ENCODE assay signal across 27 cellular contexts in genomic region chr3:60756231-60756630, GRCh38.
A peak's percentile ranks its signal among the peaks of the same experiment; 100 is the strongest.
DNase-seq lines count a peak whose midpoint lies in the region; ATAC-seq and TF ChIP-seq lines count a peak whose summit lies in the region.
"Had no signal": no experiment of that assay in that cellular context is flagged by ENCODE, and none has a peak within 500 bp of the region (broad histone marks: within the 10 kb centered on the region; RNA-seq: fewer than 3 reads in every experiment).

No MANE protein-coding gene starts in this region.

- no peak overlapping the region for H3K4me3 Mint-ChIP-seq in WTC11
- H3K4me3 Mint-ChIP-seq in CD8-positive, alpha-beta memory T cell, result no peak overlapping the region
- H3K4me3 Mint-ChIP-seq: activated CD8-positive, alpha-beta memory T cell treated with anti-CD3 and anti-CD28 coated beads, Interleukin-2, amount 10 ng/mL, durations not matched to agents 7 days and 5 days; activated T-cell treated with anti-CD3 and anti-CD28 coated beads, Interleukin-2, amount 50 U/mL, for 4 hours; stimulated activated naive CD8-positive, alpha-beta T cell treated with anti-CD3 and anti-CD28 coated beads, Interleukin-15, Interleukin-2, amounts not matched to agents 100 ng/mL and 50 ng/mL, for 24 hours had no signal

- H3K27ac Mint-ChIP-seq in WTC11, result peak overlapping the region; percentile 12; the same call in 1 of the 2 replicates
- no peak overlapping the region for H3K27ac Mint-ChIP-seq in CD8-positive, alpha-beta memory T cell
- H3K27ac Mint-ChIP-seq: activated CD8-positive, alpha-beta memory T cell treated with anti-CD3 and anti-CD28 coated beads, Interleukin-2, amount 10 ng/mL, durations not matched to agents 7 days and 5 days; stimulated activated naive CD8-positive, alpha-beta T cell treated with anti-CD3 and anti-CD28 coated beads, Interleukin-15, Interleukin-2, amounts not matched to agents 100 ng/mL and 50 ng/mL, for 24 hours had no signal

- ATAC-seq in WTC11 (no peak), GM21723 (IDR thresholded peaks at IDR 0.05; ENCODE audit: unreplicated experiment) (no peak), body of pancreas (no peak)
- ATAC-seq: activated CD8-positive, alpha-beta memory T cell treated with anti-CD3 and anti-CD28 coated beads, Interleukin-2, amount 10 ng/mL, durations not matched to agents 7 days and 5 days; activated T-cell treated with anti-CD3 and anti-CD28 coated beads, Interleukin-2, amount 50 U/mL, for 4 hours; HepG2 had no signal

- H3K4me1 ChIP-seq in CD8-positive, alpha-beta memory T cell (ENCODE audit: insufficient read depth, low read length), result no peaks in the 10 kb centered on the region
- no peaks in the 10 kb centered on the region for H3K4me1 ChIP-seq in body of pancreas
- H3K4me1 ChIP-seq: testis had no signal

- peaks cover 20% of the 10 kb centered on the region for H3K36me3 Mint-ChIP-seq in WTC11
- H3K36me3 Mint-ChIP-seq in CD8-positive, alpha-beta memory T cell, result no peaks in the 10 kb centered on the region
- H3K36me3 Mint-ChIP-seq: activated CD8-positive, alpha-beta memory T cell treated with anti-CD3 and anti-CD28 coated beads, Interleukin-2, amount 10 ng/mL, durations not matched to agents 7 days and 5 days had no signal

- DNase-seq in HL-60 (ENCODE audit: low read depth in 1 of 2, low spot score in 1 of 2), result no peak
- no peak for DNase-seq in WTC11 (ENCODE audit: low spot score)
- DNase-seq in fibroblast of gingiva (ENCODE audit: low read depth), result peak; percentile 2
- DNase-seq in renal cortical epithelial cell (ENCODE audit: low read depth), result peak; percentile 36
- DNase-seq in NCI-H1092 treated with DMSO at 0.1 percent for 48 hours (lab: John Stamatoyannopoulos, UW), result no peak
- no peak for DNase-seq in CD8-positive, alpha-beta memory T cell
- no peak for DNase-seq in body of pancreas
- DNase-seq: activated CD4-positive, alpha-beta T cell treated with anti-CD3 and anti-CD28 coated beads, Interleukin-2, amount 50 U/mL, for 4 hours; activated CD8-positive, alpha-beta memory T cell treated with anti-CD3 and anti-CD28 coated beads, Interleukin-2, amount 10 ng/mL, durations not matched to agents 7 days and 5 days; activated T-cell treated with anti-CD3 and anti-CD28 coated beads, Interleukin-2, amount 50 U/mL, for 4 hours; DMS79; dorsolateral prefrontal cortex; GDM1; H7; mammary epithelial cell; NCI-H1417 treated with DMSO at 0.1 percent for 48 hours; NCI-H2029 treated with DMSO at 0.1 percent for 48 hours; NCI-H446 treated with DMSO at 0.1 percent for 48 hours; NCI-H82; stimulated activated CD4-positive, alpha-beta T cell treated with anti-CD3 and anti-CD28 coated beads, Interleukin-2, amount 100 ng/mL, for 24 hours; T-helper 1 cell; testis had no signal

- H3K27me3 ChIP-seq in HL-60 (ENCODE audit: insufficient read depth, poor library complexity, severe bottlenecking) (no peaks in the 10 kb centered on the region), body of pancreas (no peaks in the 10 kb centered on the region)
- no peaks in the 10 kb centered on the region for H3K27me3 ChIP-seq in CD8-positive, alpha-beta memory T cell (ENCODE audit: insufficient read depth, low read length, poor library complexity, severe bottlenecking)
- H3K27me3 ChIP-seq: dorsolateral prefrontal cortex, right atrium auricular region, testis had no signal

- H3K4me1 Mint-ChIP-seq in WTC11, result peaks cover 55% of the 10 kb centered on the region
- H3K4me1 Mint-ChIP-seq in CD8-positive, alpha-beta memory T cell, result no peaks in the 10 kb centered on the region

- H3K27me3 Mint-ChIP-seq in WTC11 (ENCODE audit: low read depth), result peaks cover 2% of the 10 kb centered on the region; the same call in 1 of the 2 replicates
- H3K27me3 Mint-ChIP-seq in CD8-positive, alpha-beta memory T cell, result no peaks in the 10 kb centered on the region
- H3K27me3 Mint-ChIP-seq: activated CD8-positive, alpha-beta memory T cell treated with anti-CD3 and anti-CD28 coated beads, Interleukin-2, amount 10 ng/mL, durations not matched to agents 7 days and 5 days; stimulated activated naive CD8-positive, alpha-beta T cell treated with anti-CD3 and anti-CD28 coated beads, Interleukin-15, Interleukin-2, amounts not matched to agents 100 ng/mL and 50 ng/mL, for 24 hours had no signal

- no peaks in the 10 kb centered on the region for H3K36me3 ChIP-seq in CD8-positive, alpha-beta memory T cell (ENCODE audit: insufficient read depth, low read length)
- no peaks in the 10 kb centered on the region for H3K36me3 ChIP-seq in body of pancreas (replicated peaks in 1 of 2; ENCODE audit: insufficient read depth in 1 of 2, low read depth in 2 of 2)
- H3K36me3 ChIP-seq: right atrium auricular region had no signal

- no peaks in the 10 kb centered on the region for H3K9me3 ChIP-seq in CD8-positive, alpha-beta memory T cell (ENCODE audit: low read length)
- H3K9me3 ChIP-seq in body of pancreas, result no peaks in the 10 kb centered on the region
- H3K9me3 ChIP-seq: right atrium auricular region, testis had no signal

- TF ChIP-seq CTCF in HL-60 (IDR thresholded peaks at IDR 0.05; ENCODE audit: insufficient read depth, low read length), result no peak
- TF ChIP-seq CTCF in WTC11 (IDR thresholded peaks at IDR 0.05), result no peak
- TF ChIP-seq CTCF in body of pancreas (IDR thresholded peaks at IDR 0.05), result no peak

- no peak for TF ChIP-seq POLR2A in body of pancreas (IDR thresholded peaks at IDR 0.05)

- CTCF ChIA-PET in WTC11 (lab: Charles Lee), result interaction anchor here (1.0 to 1.5 kb wide), 2 partner anchors 13 to 163 kb away, joined by 3 to 9 read pairs; no protein-coding TSS in a partner anchor
- CTCF ChIA-PET in CD8-positive, alpha-beta memory T cell (lab: Charles Lee), result no interaction called here

- 62 to 69% methylated on average over 6 of the region's 6 CpGs for WGBS in body of pancreas, 2 donors

- intact Hi-C loops in body of pancreas (cut with DNase I), result no loop called here

- H3K4me3 ChIP-seq in HL-60 (replicated peaks; ENCODE audit: insufficient read depth, low read length), result no peak overlapping the region
- H3K4me3 ChIP-seq in CD8-positive, alpha-beta memory T cell (ENCODE audit: low read length), result no peak overlapping the region
- H3K4me3 ChIP-seq in body of pancreas, result no peak overlapping the region
- H3K4me3 ChIP-seq: dorsolateral prefrontal cortex, right atrium auricular region, testis had no signal

- POLR2A ChIA-PET in WTC11 (lab: Charles Lee), result interaction anchor here (0.6 kb wide), 1 partner anchor 244 kb away, joined by 3 read pairs; no protein-coding TSS in a partner anchor
- POLR2A ChIA-PET in CD8-positive, alpha-beta memory T cell (lab: Charles Lee), result no interaction called here

- H3K27ac ChIP-seq in HL-60 (replicated peaks), result peak overlapping the region; percentile 87
- H3K27ac ChIP-seq in CD8-positive, alpha-beta memory T cell (ENCODE audit: low read depth, low read length), result no peak overlapping the region
- H3K27ac ChIP-seq in body of pancreas, result no peak overlapping the region
- H3K27ac ChIP-seq: C4-2B, dorsolateral prefrontal cortex, right atrium auricular region, testis had no signal

- peaks cover 23% of the 10 kb centered on the region for H3K9me3 Mint-ChIP-seq in WTC11
- H3K9me3 Mint-ChIP-seq in CD8-positive, alpha-beta memory T cell, result peaks cover 0 to 11% (median 1%) of the 10 kb centered on the region in 5 donors
- H3K9me3 Mint-ChIP-seq: activated T-cell treated with anti-CD3 and anti-CD28 coated beads, Interleukin-2, amount 50 U/mL, for 4 hours had no signal

TF ChIP-seq in WTC11, 78 proteins besides CTCF, POLR2A, EP300 and RAD21 (continues in another document):
- TF ChIP-seq AFF4 (CRISPR knock-in tag; IDR thresholded peaks at IDR 0.05; ENCODE audit: borderline replicate concordance), result no peak
- no peak for TF ChIP-seq TEAD1 (CRISPR knock-in tag; IDR thresholded peaks at IDR 0.05)
- TF ChIP-seq ESRRA (CRISPR knock-in tag; IDR thresholded peaks at IDR 0.05; ENCODE audit: borderline replicate concordance), result no peak
- no peak for TF ChIP-seq ZBTB43 (CRISPR knock-in tag; IDR thresholded peaks at IDR 0.05)
- TF ChIP-seq ZNF219 (CRISPR knock-in tag; IDR thresholded peaks at IDR 0.05; ENCODE audit: borderline replicate concordance), result no peak

Comparison
In these comparisons a context has a peak if more than half of its experiments do, and no peak if none do; other contexts are left out.
1. DNase-seq: peak in fibroblast of gingiva (single experiment) and renal cortical epithelial cell (single experiment); none in HL-60 (0 of 2), WTC11 (single experiment), NCI-H1092 treated with DMSO at 0.1 percent for 48 hours (single experiment), CD8-positive, alpha-beta memory T cell (0 of 5) and body of pancreas (0 of 4).